In genomic region chr1:101088431-101088830, GRCh38 we compare ENCODE assay signal across 32 cellular contexts.
DNase-seq lines count a peak whose midpoint lies in the region; ATAC-seq, FAIRE-seq and TF ChIP-seq lines count a peak whose summit lies in the region.
"Had no signal": no experiment of that assay in that cellular context is flagged by ENCODE, and none has a peak within 500 bp of the region (broad histone marks: within the 10 kb centered on the region; RNA-seq: fewer than 3 reads in every experiment).

No MANE protein-coding gene starts in this region.

- no peak overlapping the region for H2AFZ ChIP-seq in GM12878 (ENCODE audit: control insufficient read depth, low read depth, low read length)
- H2AFZ ChIP-seq: parathyroid adenoma had no signal

- no peak for FAIRE-seq in GM12878 (lab: Jason Lieb, UNC)
- FAIRE-seq: kidney had no signal

- no peaks in the 10 kb centered on the region for H3K79me2 ChIP-seq in GM12878 (ENCODE audit: control insufficient read depth, insufficient read depth, low read length)
- H3K79me2 ChIP-seq: parathyroid adenoma had no signal

- intact Hi-C loops in GM12878 (cut with micrococcal nuclease; ENCODE audit: unreplicated experiment) (no loop called here), adrenal gland (cut with DNase I) (no loop called here), lower lobe of right lung (cut with DNase I) (no loop called here)

- POLR2A ChIA-PET in T-cell (lab: Charles Lee) (no interaction called here), GM12878 (lab: Charles Lee) (no interaction called here)

- H3K4me1 Mint-ChIP-seq in T-cell: peaks cover 17 to 34% (median 18%) of the 10 kb centered on the region in 3 donors
- H3K4me1 Mint-ChIP-seq in stimulated activated naive CD8-positive, alpha-beta T cell treated with anti-CD3 and anti-CD28 coated beads, Interleukin-15, amount 100 ng/mL, for 72 hours: peaks cover 41% of the 10 kb centered on the region

- no peak for DNase-seq in activated naive CD4-positive, alpha-beta T cell treated with anti-CD3 and anti-CD28 coated beads, Interleukin-2, amount 50 U/mL, for 72 hours (ENCODE audit: low spot score in 2 of 2)
- DNase-seq in activated naive CD4-positive, alpha-beta T cell treated with anti-CD3 and anti-CD28 coated beads, Interleukin-2, amount 50 U/mL, for 16 hours: no peak
- DNase-seq in T-cell: no peak
- no peak for DNase-seq in GM12878 (ENCODE audit: low read depth, low spot score)
- no peak for DNase-seq in stimulated activated naive CD8-positive, alpha-beta T cell treated with anti-CD3 and anti-CD28 coated beads, Interleukin-15, amount 100 ng/mL, for 72 hours
- DNase-seq in adrenal gland: no peak
- DNase-seq in RPMI8226: no peak
- DNase-seq in lower lobe of right lung: no peak
- DNase-seq: ACHN; activated CD8-positive, alpha-beta memory T cell treated with anti-CD3 and anti-CD28 coated beads, Interleukin-2, amount 50 U/mL, for 4 hours; activated effector memory CD4-positive, alpha-beta T cell treated with anti-CD3 and anti-CD28 coated beads, Interleukin-2, amount 50 U/mL, for 16 hours; BE2C; body of pancreas; CD8-positive, alpha-beta memory T cell; dermis blood vessel endothelial cell; HCEC 1CT; heart left ventricle; kidney; left ventricle myocardium superior; NCI-H1436; NCI-H2081 treated with DMSO at 0.1 percent for 48 hours; NCI-H345; SHP77; T1000; WERI-Rb-1 had no signal

- H3K4me2 ChIP-seq in GM12878 (ENCODE audit: control insufficient read depth, insufficient read depth): no peak overlapping the region
- H3K4me2 ChIP-seq: KMS-11 had no signal

- TF ChIP-seq RAD21 in GM12878 (IDR thresholded peaks at IDR 0.05; ENCODE audit: insufficient read depth, low read depth, low read length): no peak

- H3K27me3 ChIP-seq in GM12878 (replicated peaks in 1 of 2; ENCODE audit: control insufficient read depth in 2 of 2, insufficient read depth in 2 of 2, low read length in 1 of 2) (no peaks in the 10 kb centered on the region), adrenal gland (no peaks in the 10 kb centered on the region), lower lobe of right lung (ENCODE audit: low read depth) (no peaks in the 10 kb centered on the region)
- H3K27me3 ChIP-seq: BE2C, body of pancreas, foreskin keratinocyte, heart left ventricle, tibial nerve had no signal

- no peak for TF ChIP-seq CTCF in GM12878 (IDR thresholded peaks at IDR 0.05 in 2 of 3, conservative IDR thresholded peaks at IDR 0.05 in 1 of 3; ENCODE audit: control insufficient read depth in 2 of 3, extremely low read depth in 1 of 3, insufficient read depth in 1 of 3, low read depth in 3 of 3, low read length in 3 of 3)
- TF ChIP-seq CTCF in adrenal gland (IDR thresholded peaks at IDR 0.05): no peak
- TF ChIP-seq CTCF in lower lobe of right lung (IDR thresholded peaks at IDR 0.05): no peak

- in situ Hi-C loops in GM12878 (cut with MboI): no loop called here

- H3K9me3 ChIP-seq in GM12878 (replicated peaks; ENCODE audit: control insufficient read depth, insufficient read depth, low read length) (no peaks in the 10 kb centered on the region), adrenal gland (replicated peaks in 1 of 3) (no peaks in the 10 kb centered on the region), lower lobe of right lung (no peaks in the 10 kb centered on the region)
- H3K9me3 ChIP-seq: BE2C, body of pancreas had no signal

- no peak overlapping the region for H3K27ac Mint-ChIP-seq in activated naive CD4-positive, alpha-beta T cell treated with anti-CD3 and anti-CD28 coated beads, Interleukin-2, amount 50 U/mL, for 72 hours
- H3K27ac Mint-ChIP-seq in T-cell: peak overlapping the region; percentile 12 to 24
- H3K27ac Mint-ChIP-seq in stimulated activated naive CD8-positive, alpha-beta T cell treated with anti-CD3 and anti-CD28 coated beads, Interleukin-15, amount 100 ng/mL, for 72 hours: no peak overlapping the region

- peak; percentile 35 to 59 for ATAC-seq in activated naive CD4-positive, alpha-beta T cell treated with anti-CD3 and anti-CD28 coated beads, Interleukin-2, amount 50 U/mL, for 72 hours
- ATAC-seq in T-cell (replicated peaks in 1 of 4) (no peak), GM12878 (peak; percentile 57), lower lobe of right lung (no peak)
- ATAC-seq in stimulated activated naive CD8-positive, alpha-beta T cell treated with anti-CD3 and anti-CD28 coated beads, Interleukin-15, amount 100 ng/mL, for 72 hours: peak; percentile 90
- ATAC-seq: body of pancreas, esophagus mucosa, foreskin keratinocyte, heart left ventricle, left ventricle myocardium superior had no signal

- SMC1A ChIA-PET in GM12878 (lab: Charles Lee; ENCODE audit: uncharacterized antibody, unreplicated experiment): interaction anchor here (0.9 to 1.9 kb wide), 2 partner anchors 32 to 71 kb away, joined by 3 to 6 read pairs; no protein-coding TSS in a partner anchor

- WGBS in GM12878 (ENCODE audit: insufficient coverage, insufficient replicate concordance, low lambda C conversion rate, missing lambda C conversion rate): 4% methylated on average over 1 of the region's 1 CpG
- 92 to 97% (median 96%) methylated on average over 1 of the region's 1 CpG for WGBS in adrenal gland, 4 donors

- TF ChIP-seq POLR2A in GM12878 (IDR thresholded peaks at IDR 0.05; ENCODE audit: low read depth, low read length): no peak
- no peak for TF ChIP-seq POLR2A in adrenal gland (IDR thresholded peaks at IDR 0.05)

- H3K4me1 ChIP-seq in GM12878 (ENCODE audit: control insufficient read depth, insufficient read depth, low read length) (no peaks in the 10 kb centered on the region), adrenal gland (replicated peaks in 1 of 2) (no peaks in the 10 kb centered on the region), lower lobe of right lung (no peaks in the 10 kb centered on the region)
- H3K4me1 ChIP-seq: body of pancreas, foreskin keratinocyte, parathyroid adenoma, tibial nerve had no signal

- H3K4me3 ChIP-seq in GM12878: no peak overlapping the region
- H3K4me3 ChIP-seq in adrenal gland: no peak overlapping the region
- H3K4me3 ChIP-seq in lower lobe of right lung: no peak overlapping the region
- H3K4me3 ChIP-seq: body of pancreas, heart left ventricle, skin epidermis, tibial nerve had no signal

- H3K9me3 Mint-ChIP-seq in activated naive CD4-positive, alpha-beta T cell treated with anti-CD3 and anti-CD28 coated beads, Interleukin-2, amount 50 U/mL, for 72 hours: peaks cover 0 to 4% of the 10 kb centered on the region in 2 donors
- H3K9me3 Mint-ChIP-seq in T-cell: no peaks in the 10 kb centered on the region
- peaks cover 0 to 7% of the 10 kb centered on the region in 2 donors for H3K9me3 Mint-ChIP-seq in stimulated activated naive CD8-positive, alpha-beta T cell treated with anti-CD3 and anti-CD28 coated beads, Interleukin-15, amount 100 ng/mL, for 72 hours
- H3K9me3 Mint-ChIP-seq: CD8-positive, alpha-beta memory T cell; central memory CD8-positive, alpha-beta T cell had no signal

- no TSS peak for BruUV-seq in GM12878 (replicated peaks; lab: Mats Ljungman, UMichigan)

- no peak overlapping the region for H3K4me3 Mint-ChIP-seq in T-cell
- H3K4me3 Mint-ChIP-seq in stimulated activated naive CD8-positive, alpha-beta T cell treated with anti-CD3 and anti-CD28 coated beads, Interleukin-15, amount 100 ng/mL, for 72 hours: no peak overlapping the region
- H3K4me3 Mint-ChIP-seq: central memory CD8-positive, alpha-beta T cell had no signal

- H3K36me3 Mint-ChIP-seq in activated naive CD4-positive, alpha-beta T cell treated with anti-CD3 and anti-CD28 coated beads, Interleukin-2, amount 50 U/mL, for 72 hours: peaks cover 5 to 24% of the 10 kb centered on the region in 2 donors
- peaks cover 27% of the 10 kb centered on the region for H3K36me3 Mint-ChIP-seq in T-cell

- CTCF ChIA-PET in T-cell (lab: Charles Lee): no interaction called here
- CTCF ChIA-PET in GM12878 (lab: Yijun Ruan, JAX): interaction anchor here (1.1 kb wide), 1 partner anchor 8 kb away, joined by 3 read pairs; no protein-coding TSS in a partner anchor

- no peaks in the 10 kb centered on the region for H3K27me3 Mint-ChIP-seq in T-cell
- no peaks in the 10 kb centered on the region for H3K27me3 Mint-ChIP-seq in stimulated activated naive CD8-positive, alpha-beta T cell treated with anti-CD3 and anti-CD28 coated beads, Interleukin-15, amount 100 ng/mL, for 72 hours
- H3K27me3 Mint-ChIP-seq: central memory CD8-positive, alpha-beta T cell had no signal

- RAD21 ChIA-PET in GM12878 (lab: Charles Lee; ENCODE audit: unreplicated experiment): interaction anchor here (1.0 to 1.8 kb wide), 2 partner anchors 16 to 143 kb away, joined by 3 to 4 read pairs; no protein-coding TSS in a partner anchor

- no peak for TF ChIP-seq EP300 in GM12878 (IDR thresholded peaks at IDR 0.05; ENCODE audit: borderline replicate concordance in 1 of 2, control insufficient read depth in 1 of 2, low read depth in 2 of 2, low read length in 2 of 2)

- H3K27ac ChIP-seq in GM12878 (ENCODE audit: control insufficient read depth, insufficient read depth): no peak overlapping the region
- no peak overlapping the region for H3K27ac ChIP-seq in adrenal gland
- no peak overlapping the region for H3K27ac ChIP-seq in lower lobe of right lung
- H3K27ac ChIP-seq: body of pancreas, foreskin keratinocyte, heart left ventricle, KMS-11, parathyroid adenoma, skin epidermis, tibial nerve, WERI-Rb-1 had no signal

- H4K20me1 ChIP-seq in GM12878 (ENCODE audit: control insufficient read depth, insufficient read depth): no peaks in the 10 kb centered on the region

- no peak overlapping the region for H3K9ac ChIP-seq in GM12878 (ENCODE audit: control insufficient read depth, insufficient read depth, low read length)
- H3K9ac ChIP-seq: KMS-11, parathyroid adenoma had no signal

- no peaks in the 10 kb centered on the region for H3K36me3 ChIP-seq in GM12878 (ENCODE audit: control insufficient read depth in 2 of 2, insufficient read depth in 2 of 2, low read length in 1 of 2)
- H3K36me3 ChIP-seq in adrenal gland (replicated peaks in 1 of 2): no peaks in the 10 kb centered on the region
- H3K36me3 ChIP-seq in lower lobe of right lung: no peaks in the 10 kb centered on the region
- H3K36me3 ChIP-seq: BE2C, tibial nerve, WERI-Rb-1 had no signal

TF ChIP-seq in GM12878, 131 proteins besides CTCF, POLR2A, EP300 and RAD21 (continues in another document):
- no peak for TF ChIP-seq SREBF1 (IDR thresholded peaks at IDR 0.05; ENCODE audit: low read length)
- TF ChIP-seq ZBTB33 (IDR thresholded peaks at IDR 0.05): no peak

Comparison
In these comparisons a context has a peak if more than half of its experiments do, and no peak if none do; other contexts are left out.
1. ATAC-seq: peak in activated naive CD4-positive, alpha-beta T cell treated with anti-CD3 and anti-CD28 coated beads, Interleukin-2, amount 50 U/mL, for 72 hours (2 of 2), GM12878 (single experiment) and stimulated activated naive CD8-positive, alpha-beta T cell treated with anti-CD3 and anti-CD28 coated beads, Interleukin-15, amount 100 ng/mL, for 72 hours (single experiment); none in T-cell (0 of 4) and lower lobe of right lung (0 of 2).
2. H3K27ac Mint-ChIP-seq: peak in T-cell (2 of 2); none in activated naive CD4-positive, alpha-beta T cell treated with anti-CD3 and anti-CD28 coated beads, Interleukin-2, amount 50 U/mL, for 72 hours (0 of 2) and stimulated activated naive CD8-positive, alpha-beta T cell treated with anti-CD3 and anti-CD28 coated beads, Interleukin-15, amount 100 ng/mL, for 72 hours (0 of 2).